In genomic region chr2:168773719-168774521, GRCh38 we compare ENCODE assay signal across 1 cellular context.
TF ChIP-seq lines count a peak whose summit lies in the region.

No MANE protein-coding gene starts in this region.

TF ChIP-seq in K562, 482 proteins besides CTCF, POLR2A, EP300 and RAD21 (continued from another document and continues in another):
- TF ChIP-seq SUPT5H (IDR thresholded peaks at IDR 0.05) (no peak), ZBTB8A (IDR thresholded peaks at IDR 0.05; ENCODE audit: partially characterized antibody) (no peak), KAT8 (IDR thresholded peaks at IDR 0.05; ENCODE audit: low read depth) (no peak), CBX2 (IDR thresholded peaks at IDR 0.05; ENCODE audit: insufficient read depth, low read length, poor library complexity, severe bottlenecking) (no peak), ZKSCAN1 (IDR thresholded peaks at IDR 0.05; ENCODE audit: low read depth, low read length) (0 out of 2 replicates have a peak, but pooled peaks have one; percentile 8), NCOA4 (IDR thresholded peaks at IDR 0.05; ENCODE audit: partially characterized antibody) (peak; percentile 79), JUN (IDR thresholded peaks at IDR 0.05; ENCODE audit: borderline replicate concordance, low read depth, low read length) (peak; percentile 64), JUN (CRISPR knock-in tag; IDR thresholded peaks at IDR 0.05; ENCODE audit: borderline replicate concordance) (no peak), NCOR1 (IDR thresholded peaks at IDR 0.05) (peak; percentile 98), CREM (IDR thresholded peaks at IDR 0.05; ENCODE audit: low read depth) (peak; percentile 78; the same call in 1 of the 2 replicates), POLR2AphosphoS2 (IDR thresholded peaks at IDR 0.05; ENCODE audit: low read length) (no peak; the same call in 1 of the 2 replicates), POU5F1 (IDR thresholded peaks at IDR 0.05; ENCODE audit: borderline replicate concordance, low read depth, low read length, partially characterized antibody) (no peak), ZNF134 (CRISPR knock-in tag; conservative IDR thresholded peaks at IDR 0.05) (no peak), NCOA2 (IDR thresholded peaks at IDR 0.05; ENCODE audit: partially characterized antibody in 2 of 2) (peak; percentile 79 to 89), NEUROD1 (IDR thresholded peaks at IDR 0.05; ENCODE audit: borderline replicate concordance, low read depth, low read length, partially characterized antibody) (peak; percentile 80), TCF15 (CRISPR knock-in tag; IDR thresholded peaks at IDR 0.05) (no peak; the same call in 1 of the 2 replicates), ZNF518B (CRISPR knock-in tag; IDR thresholded peaks at IDR 0.05) (no peak), HNRNPLL (IDR thresholded peaks at IDR 0.05; ENCODE audit: low read depth, low read length, poor library complexity, severe bottlenecking) (no peak), ZBTB7A (IDR thresholded peaks at IDR 0.05; ENCODE audit: borderline replicate concordance, control insufficient read depth, low read depth, low read length) (peak; percentile 91), BHLHE40 (IDR thresholded peaks at IDR 0.05; ENCODE audit: low read length) (peak; percentile 89), HLTF (IDR thresholded peaks at IDR 0.05) (peak; percentile 90; the same call in 1 of the 2 replicates), DIDO1 (tag; IDR thresholded peaks at IDR 0.05; ENCODE audit: low read depth) (no peak), KDM1A (IDR thresholded peaks at IDR 0.05) (peak; percentile 95), SRSF7 (optimal IDR thresholded peaks at IDR 0.05; ENCODE audit: low read depth, low read length) (no peak), ZNF324 (CRISPR knock-in tag; IDR thresholded peaks at IDR 0.05) (no peak; the same call in 1 of the 2 replicates), ZNF609 (CRISPR knock-in tag; IDR thresholded peaks at IDR 0.05; ENCODE audit: borderline replicate concordance) (no peak), BCL6 (CRISPR knock-in tag; IDR thresholded peaks at IDR 0.05) (no peak; the same call in 1 of the 2 replicates), BDP1 (IDR thresholded peaks at IDR 0.05; ENCODE audit: insufficient read depth, insufficient read length) (no peak), FOXP1 (CRISPR knock-in tag; IDR thresholded peaks at IDR 0.05) (peak; percentile 28; the same call in 1 of the 2 replicates), ARID2 (IDR thresholded peaks at IDR 0.05) (peak; percentile 80; the same call in 1 of the 2 replicates), FOXA1 (IDR thresholded peaks at IDR 0.05; ENCODE audit: borderline replicate concordance) (peak; percentile 32; the same call in 1 of the 2 replicates), COPS2 (conservative IDR thresholded peaks at IDR 0.05) (no peak), TCF3 (CRISPR knock-in tag; IDR thresholded peaks at IDR 0.05) (peak; percentile 98), ILK (tag; IDR thresholded peaks at IDR 0.05; ENCODE audit: borderline replicate concordance, low read depth) (no peak), ETV5 (CRISPR knock-in tag; IDR thresholded peaks at IDR 0.05; ENCODE audit: low read depth) (peak; percentile 75), TBP (optimal IDR thresholded peaks at IDR 0.05; ENCODE audit: low read depth, low read length) (peak; percentile 50), RB1 (IDR thresholded peaks at IDR 0.05; ENCODE audit: low read depth) (peak; percentile 67), SNIP1 (IDR thresholded peaks at IDR 0.05; ENCODE audit: low read depth) (no peak), POLR2H (tag; IDR thresholded peaks at IDR 0.05; ENCODE audit: low read depth) (no peak; the same call in 1 of the 2 replicates), ZKSCAN3 (CRISPR knock-in tag; IDR thresholded peaks at IDR 0.05) (no peak), MCM2 (IDR thresholded peaks at IDR 0.05; ENCODE audit: low read depth) (no peak), MTA3 (IDR thresholded peaks at IDR 0.05; ENCODE audit: borderline replicate concordance) (peak; percentile 93; the same call in 1 of the 2 replicates), RBM25 (IDR thresholded peaks at IDR 0.05; ENCODE audit: low read depth, low read length, severe bottlenecking) (no peak)
- TF ChIP-seq, protein P1, sequence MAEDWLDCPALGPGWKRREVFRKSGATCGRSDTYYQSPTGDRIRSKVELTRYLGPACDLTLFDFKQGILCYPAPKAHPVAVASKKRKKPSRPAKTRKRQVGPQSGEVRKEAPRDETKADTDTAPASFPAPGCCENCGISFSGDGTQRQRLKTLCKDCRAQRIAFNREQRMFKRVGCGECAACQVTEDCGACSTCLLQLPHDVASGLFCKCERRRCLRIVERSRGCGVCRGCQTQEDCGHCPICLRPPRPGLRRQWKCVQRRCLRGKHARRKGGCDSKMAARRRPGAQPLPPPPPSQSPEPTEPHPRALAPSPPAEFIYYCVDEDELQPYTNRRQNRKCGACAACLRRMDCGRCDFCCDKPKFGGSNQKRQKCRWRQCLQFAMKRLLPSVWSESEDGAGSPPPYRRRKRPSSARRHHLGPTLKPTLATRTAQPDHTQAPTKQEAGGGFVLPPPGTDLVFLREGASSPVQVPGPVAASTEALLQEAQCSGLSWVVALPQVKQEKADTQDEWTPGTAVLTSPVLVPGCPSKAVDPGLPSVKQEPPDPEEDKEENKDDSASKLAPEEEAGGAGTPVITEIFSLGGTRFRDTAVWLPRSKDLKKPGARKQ (CRISPR knock-in tag; IDR thresholded peaks at IDR 0.05) = no peak
- TF ChIP-seq, protein P2, sequence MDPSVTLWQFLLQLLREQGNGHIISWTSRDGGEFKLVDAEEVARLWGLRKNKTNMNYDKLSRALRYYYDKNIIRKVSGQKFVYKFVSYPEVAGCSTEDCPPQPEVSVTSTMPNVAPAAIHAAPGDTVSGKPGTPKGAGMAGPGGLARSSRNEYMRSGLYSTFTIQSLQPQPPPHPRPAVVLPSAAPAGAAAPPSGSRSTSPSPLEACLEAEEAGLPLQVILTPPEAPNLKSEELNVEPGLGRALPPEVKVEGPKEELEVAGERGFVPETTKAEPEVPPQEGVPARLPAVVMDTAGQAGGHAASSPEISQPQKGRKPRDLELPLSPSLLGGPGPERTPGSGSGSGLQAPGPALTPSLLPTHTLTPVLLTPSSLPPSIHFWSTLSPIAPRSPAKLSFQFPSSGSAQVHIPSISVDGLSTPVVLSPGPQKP (CRISPR knock-in tag; IDR thresholded peaks at IDR 0.05) = no peak
- TF ChIP-seq, protein P3, sequence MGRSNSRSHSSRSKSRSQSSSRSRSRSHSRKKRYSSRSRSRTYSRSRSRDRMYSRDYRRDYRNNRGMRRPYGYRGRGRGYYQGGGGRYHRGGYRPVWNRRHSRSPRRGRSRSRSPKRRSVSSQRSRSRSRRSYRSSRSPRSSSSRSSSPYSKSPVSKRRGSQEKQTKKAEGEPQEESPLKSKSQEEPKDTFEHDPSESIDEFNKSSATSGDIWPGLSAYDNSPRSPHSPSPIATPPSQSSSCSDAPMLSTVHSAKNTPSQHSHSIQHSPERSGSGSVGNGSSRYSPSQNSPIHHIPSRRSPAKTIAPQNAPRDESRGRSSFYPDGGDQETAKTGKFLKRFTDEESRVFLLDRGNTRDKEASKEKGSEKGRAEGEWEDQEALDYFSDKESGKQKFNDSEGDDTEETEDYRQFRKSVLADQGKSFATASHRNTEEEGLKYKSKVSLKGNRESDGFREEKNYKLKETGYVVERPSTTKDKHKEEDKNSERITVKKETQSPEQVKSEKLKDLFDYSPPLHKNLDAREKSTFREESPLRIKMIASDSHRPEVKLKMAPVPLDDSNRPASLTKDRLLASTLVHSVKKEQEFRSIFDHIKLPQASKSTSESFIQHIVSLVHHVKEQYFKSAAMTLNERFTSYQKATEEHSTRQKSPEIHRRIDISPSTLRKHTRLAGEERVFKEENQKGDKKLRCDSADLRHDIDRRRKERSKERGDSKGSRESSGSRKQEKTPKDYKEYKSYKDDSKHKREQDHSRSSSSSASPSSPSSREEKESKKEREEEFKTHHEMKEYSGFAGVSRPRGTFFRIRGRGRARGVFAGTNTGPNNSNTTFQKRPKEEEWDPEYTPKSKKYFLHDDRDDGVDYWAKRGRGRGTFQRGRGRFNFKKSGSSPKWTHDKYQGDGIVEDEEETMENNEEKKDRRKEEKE (IDR thresholded peaks at IDR 0.05; ENCODE audit: borderline replicate concordance in 1 of 2, control insufficient read depth in 1 of 2, low read depth in 2 of 2, low read length in 1 of 2) = no peak; a peak in 1 of 4 replicates
- TF ChIP-seq, protein P4, sequence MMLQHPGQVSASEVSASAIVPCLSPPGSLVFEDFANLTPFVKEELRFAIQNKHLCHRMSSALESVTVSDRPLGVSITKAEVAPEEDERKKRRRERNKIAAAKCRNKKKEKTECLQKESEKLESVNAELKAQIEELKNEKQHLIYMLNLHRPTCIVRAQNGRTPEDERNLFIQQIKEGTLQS (IDR thresholded peaks at IDR 0.05) = peak; percentile 70
- TF ChIP-seq, protein P4 (CRISPR knock-in tag; conservative IDR thresholded peaks at IDR 0.05) = no peak; the same call in 1 of the 2 replicates
- TF ChIP-seq, protein P5, sequence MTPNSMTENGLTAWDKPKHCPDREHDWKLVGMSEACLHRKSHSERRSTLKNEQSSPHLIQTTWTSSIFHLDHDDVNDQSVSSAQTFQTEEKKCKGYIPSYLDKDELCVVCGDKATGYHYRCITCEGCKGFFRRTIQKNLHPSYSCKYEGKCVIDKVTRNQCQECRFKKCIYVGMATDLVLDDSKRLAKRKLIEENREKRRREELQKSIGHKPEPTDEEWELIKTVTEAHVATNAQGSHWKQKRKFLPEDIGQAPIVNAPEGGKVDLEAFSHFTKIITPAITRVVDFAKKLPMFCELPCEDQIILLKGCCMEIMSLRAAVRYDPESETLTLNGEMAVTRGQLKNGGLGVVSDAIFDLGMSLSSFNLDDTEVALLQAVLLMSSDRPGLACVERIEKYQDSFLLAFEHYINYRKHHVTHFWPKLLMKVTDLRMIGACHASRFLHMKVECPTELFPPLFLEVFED (CRISPR knock-in tag; conservative IDR thresholded peaks at IDR 0.05) = no peak
